ENCODE assay signal across 8 cellular contexts in genomic region chr2:238462782-238463396, GRCh38. TPM values are rescaled to one million over a fixed set of nuclear protein-coding genes. Genes with fewer than 3 reads are reported as not detected.
A peak's percentile ranks its signal among the peaks of the same experiment; 100 is the strongest.
DNase-seq lines count a peak whose midpoint lies in the region; ATAC-seq and TF ChIP-seq lines count a peak whose summit lies in the region.

No MANE protein-coding gene starts in this region.

- H3K36me3 Mint-ChIP-seq in activated T-cell treated with anti-CD3 and anti-CD28 coated beads, Interleukin-2, amount 50 U/mL, for 72 hours (ENCODE audit: insufficient read depth in 2 of 2), result no peaks in the 10 kb centered on the region
- no peaks in the 10 kb centered on the region for H3K36me3 Mint-ChIP-seq in osteocyte (ENCODE audit: unreplicated experiment)

- in situ Hi-C loops in KBM-7 (cut with MboI; ENCODE audit: low pct_unique_long_range_greater_than_20kb, low sequenced_read_pairs), result no loop called here

- ATAC-seq in activated T-cell treated with anti-CD3 and anti-CD28 coated beads, Interleukin-2, amount 50 U/mL, for 72 hours (replicated peaks in 1 of 2), result peak; percentile 60 to 73
- ATAC-seq in GM19023 (IDR thresholded peaks at IDR 0.05; ENCODE audit: unreplicated experiment), result no peak

- H3K9me3 Mint-ChIP-seq in activated T-cell treated with anti-CD3 and anti-CD28 coated beads, Interleukin-2, amount 50 U/mL, for 72 hours, result no peaks in the 10 kb centered on the region
- H3K9me3 Mint-ChIP-seq in osteocyte (ENCODE audit: unreplicated experiment), result no peaks in the 10 kb centered on the region

- no peaks in the 10 kb centered on the region for H3K27me3 Mint-ChIP-seq in activated T-cell treated with anti-CD3 and anti-CD28 coated beads, Interleukin-2, amount 50 U/mL, for 72 hours (ENCODE audit: low read depth)
- H3K27me3 Mint-ChIP-seq in osteocyte (ENCODE audit: unreplicated experiment), result no peaks in the 10 kb centered on the region

- no peaks in the 10 kb centered on the region for H3K4me1 Mint-ChIP-seq in activated T-cell treated with anti-CD3 and anti-CD28 coated beads, Interleukin-2, amount 50 U/mL, for 72 hours (ENCODE audit: low read depth)
- H3K4me1 Mint-ChIP-seq in osteocyte (ENCODE audit: unreplicated experiment), result peaks cover 8% of the 10 kb centered on the region

- peak; percentile 70 for TF ChIP-seq CTCF in osteocyte (IDR thresholded peaks at IDR 0.05)

- H3K4me3 Mint-ChIP-seq in activated T-cell treated with anti-CD3 and anti-CD28 coated beads, Interleukin-2, amount 50 U/mL, for 72 hours, result no peak overlapping the region
- no peak overlapping the region for H3K4me3 Mint-ChIP-seq in osteocyte (ENCODE audit: unreplicated experiment)

- peak in 1 of 2 donors; percentile 27 for DNase-seq in activated T-cell treated with anti-CD3 and anti-CD28 coated beads, Interleukin-2, amount 50 U/mL, for 72 hours
- no peak for DNase-seq in activated T-cell treated with anti-CD3 and anti-CD28 coated beads, Interleukin-2, amount 50 U/mL, for 48 hours
- DNase-seq in KBM-7 (peak; percentile 83), RKO (ENCODE audit: low spot score) (peak; percentile 77), epidermal melanocyte (ENCODE audit: insufficient read length, low spot score) (peak; percentile 39), osteocyte (ENCODE audit: extremely low spot score, unreplicated experiment) (no peak), GOT3 (lab: John Stamatoyannopoulos, UW) (no peak)

- no peak overlapping the region for H3K27ac Mint-ChIP-seq in activated T-cell treated with anti-CD3 and anti-CD28 coated beads, Interleukin-2, amount 50 U/mL, for 72 hours
- no peak overlapping the region for H3K27ac Mint-ChIP-seq in osteocyte (ENCODE audit: unreplicated experiment)

RNA-seq across cellular contexts. Expression of gene ASB1, which starts 36.2 kb away (rescaled TPM):
- 10 to 100 TPM; 49.2 to 52.3 TPM for total RNA-seq in activated T-cell treated with anti-CD3 and anti-CD28 coated beads, Interleukin-2, amount 50 U/mL, for 72 hours
- 26.0 and 33.9 TPM in 2 replicates for total RNA-seq in osteocyte

Comparison
In these comparisons a context has a peak if more than half of its experiments do, and no peak if none do; other contexts are left out.
1. DNase-seq: peak in KBM-7 (single experiment), RKO (single experiment) and epidermal melanocyte (single experiment); none in activated T-cell treated with anti-CD3 and anti-CD28 coated beads, Interleukin-2, amount 50 U/mL, for 48 hours (0 of 2), osteocyte (single experiment) and GOT3 (single experiment).